Comparison of ENCODE assay signal across 1 cellular context in the genomic region with DNA sequence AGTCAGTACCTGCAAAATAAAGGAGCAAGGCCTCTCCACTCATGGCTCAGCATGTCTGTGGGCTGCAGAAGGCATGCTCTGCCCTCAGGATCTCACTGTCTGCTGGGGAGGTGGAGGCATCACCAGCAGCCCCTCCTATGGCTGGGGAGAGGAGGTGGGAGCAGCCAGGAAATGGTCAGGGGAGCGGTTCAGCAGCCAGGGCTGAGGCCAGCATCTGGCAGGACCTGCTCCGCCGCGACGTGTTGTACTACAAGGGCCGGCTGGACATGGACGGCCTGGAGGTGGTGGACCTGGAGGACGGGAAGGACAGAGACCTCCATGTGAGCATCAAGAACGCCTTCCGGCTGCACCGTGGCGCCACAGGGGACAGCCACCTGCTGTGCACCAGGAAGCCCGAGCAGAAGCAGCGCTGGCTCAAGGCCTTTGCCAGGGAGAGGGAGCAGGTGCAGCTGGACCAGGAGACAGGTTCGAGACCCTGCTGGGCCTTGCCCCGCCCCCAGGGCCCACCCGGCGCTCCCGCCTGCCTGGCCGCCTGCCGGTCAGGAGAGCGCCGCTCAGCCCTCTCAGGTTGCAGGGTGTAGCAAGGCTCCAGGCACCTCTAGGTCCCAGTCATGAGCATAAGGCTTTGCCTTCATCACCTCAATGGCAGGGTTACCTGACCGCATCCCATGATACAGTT.
TF ChIP-seq lines count a peak whose summit lies in the region.

No MANE protein-coding gene starts in this region.

TF ChIP-seq in IMR-90, 13 proteins besides CTCF, POLR2A, EP300 and RAD21:
- TF ChIP-seq MXI1 (IDR thresholded peaks at IDR 0.05; ENCODE audit: borderline replicate concordance, low read depth, low read length) (no peak), BHLHE40 (IDR thresholded peaks at IDR 0.05; ENCODE audit: low read depth, low read length) (no peak), RFX5 (IDR thresholded peaks at IDR 0.05; ENCODE audit: low read depth, low read length) (no peak), NFE2L2 (IDR thresholded peaks at IDR 0.05; ENCODE audit: low read depth, low read length) (no peak), CEBPB (IDR thresholded peaks at IDR 0.05; ENCODE audit: low read depth, low read length) (no peak), MAZ (IDR thresholded peaks at IDR 0.05; ENCODE audit: borderline replicate concordance, low read depth, low read length) (no peak), CHD1 (IDR thresholded peaks at IDR 0.05; ENCODE audit: low read depth, low read length) (no peak), FOS (IDR thresholded peaks at IDR 0.05; ENCODE audit: low read depth, low read length) (no peak), RCOR1 (IDR thresholded peaks at IDR 0.05; ENCODE audit: insufficient replicate concordance, low read length) (no peak), SMC3 (IDR thresholded peaks at IDR 0.05; ENCODE audit: low read depth, low read length) (no peak), MAFK (IDR thresholded peaks at IDR 0.05; ENCODE audit: low read depth, low read length) (no peak)
- TF ChIP-seq, protein P1, sequence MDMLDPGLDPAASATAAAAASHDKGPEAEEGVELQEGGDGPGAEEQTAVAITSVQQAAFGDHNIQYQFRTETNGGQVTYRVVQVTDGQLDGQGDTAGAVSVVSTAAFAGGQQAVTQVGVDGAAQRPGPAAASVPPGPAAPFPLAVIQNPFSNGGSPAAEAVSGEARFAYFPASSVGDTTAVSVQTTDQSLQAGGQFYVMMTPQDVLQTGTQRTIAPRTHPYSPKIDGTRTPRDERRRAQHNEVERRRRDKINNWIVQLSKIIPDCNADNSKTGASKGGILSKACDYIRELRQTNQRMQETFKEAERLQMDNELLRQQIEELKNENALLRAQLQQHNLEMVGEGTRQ (IDR thresholded peaks at IDR 0.05; ENCODE audit: low read depth, low read length), result no peak
- TF ChIP-seq, protein P2, sequence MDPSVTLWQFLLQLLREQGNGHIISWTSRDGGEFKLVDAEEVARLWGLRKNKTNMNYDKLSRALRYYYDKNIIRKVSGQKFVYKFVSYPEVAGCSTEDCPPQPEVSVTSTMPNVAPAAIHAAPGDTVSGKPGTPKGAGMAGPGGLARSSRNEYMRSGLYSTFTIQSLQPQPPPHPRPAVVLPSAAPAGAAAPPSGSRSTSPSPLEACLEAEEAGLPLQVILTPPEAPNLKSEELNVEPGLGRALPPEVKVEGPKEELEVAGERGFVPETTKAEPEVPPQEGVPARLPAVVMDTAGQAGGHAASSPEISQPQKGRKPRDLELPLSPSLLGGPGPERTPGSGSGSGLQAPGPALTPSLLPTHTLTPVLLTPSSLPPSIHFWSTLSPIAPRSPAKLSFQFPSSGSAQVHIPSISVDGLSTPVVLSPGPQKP (IDR thresholded peaks at IDR 0.05; ENCODE audit: borderline replicate concordance, low read depth, low read length), result no peak
